13 cellular contexts compared by ENCODE assay signal in genomic region chr5:56279979-56280378, GRCh38. TPM values are rescaled to one million over a fixed set of nuclear protein-coding genes. Genes with fewer than 3 reads are reported as not detected.
A peak's percentile ranks its signal among the peaks of the same experiment; 100 is the strongest.
DNase-seq lines count a peak whose midpoint lies in the region; ATAC-seq, FAIRE-seq and TF ChIP-seq lines count a peak whose summit lies in the region.
"Had no signal": no experiment of that assay in that cellular context is flagged by ENCODE, and none has a peak within 500 bp of the region (broad histone marks: within the 10 kb centered on the region; RNA-seq: fewer than 3 reads in every experiment).

No MANE protein-coding gene starts in this region.

- POLR2A ChIA-PET in endothelial cell of umbilical vein (lab: Charles Lee): no interaction called here

- H3K9me3 Mint-ChIP-seq in T-helper 2 cell treated with Interferon-gamma antibody and Interleukin-4, amounts not matched to agents 5 μg/mL and 100 μg/mL, for 36 hours: no peaks in the 10 kb centered on the region
- no peaks in the 10 kb centered on the region for H3K9me3 Mint-ChIP-seq in effector memory CD8-positive, alpha-beta T cell
- H3K9me3 Mint-ChIP-seq: natural killer cell had no signal

- no peak overlapping the region for H3K4me3 ChIP-seq in LNCaP clone FGC (ENCODE audit: low read depth, low read length)
- no peak overlapping the region for H3K4me3 ChIP-seq in endothelial cell of umbilical vein (replicated peaks in 1 of 3; ENCODE audit: insufficient read depth in 1 of 3, low read depth in 1 of 3, low read length in 3 of 3)
- H3K4me3 ChIP-seq: cardiac muscle cell, stomach had no signal

- H3K27ac Mint-ChIP-seq in T-helper 2 cell treated with Interferon-gamma antibody and Interleukin-4, amounts not matched to agents 5 μg/mL and 100 μg/mL, for 36 hours: no peak overlapping the region
- H3K27ac Mint-ChIP-seq in effector memory CD8-positive, alpha-beta T cell: no peak overlapping the region
- H3K27ac Mint-ChIP-seq: natural killer cell had no signal

- H3K9ac ChIP-seq in endothelial cell of umbilical vein (replicated peaks; ENCODE audit: extremely low read depth, insufficient read depth, low read length): peak overlapping the region; percentile 58

- peaks cover 45% of the 10 kb centered on the region for H3K4me1 ChIP-seq in endothelial cell of umbilical vein (ENCODE audit: control insufficient read depth, extremely low read depth, insufficient read depth, low read length)

- H3K9me3 ChIP-seq in endothelial cell of umbilical vein (replicated peaks; ENCODE audit: control insufficient read depth, insufficient read depth, low read length): no peaks in the 10 kb centered on the region
- H3K9me3 ChIP-seq: stomach had no signal

- H3K9me1 ChIP-seq in endothelial cell of umbilical vein (replicated peaks; ENCODE audit: control insufficient read depth, extremely low read depth, insufficient read depth, low read length): no peaks in the 10 kb centered on the region

- no peaks in the 10 kb centered on the region for H3K27me3 Mint-ChIP-seq in T-helper 2 cell treated with Interferon-gamma antibody and Interleukin-4, amounts not matched to agents 5 μg/mL and 100 μg/mL, for 36 hours (ENCODE audit: low read depth)
- peaks cover 0 to 7% of the 10 kb centered on the region in 2 donors for H3K27me3 Mint-ChIP-seq in effector memory CD8-positive, alpha-beta T cell

- no peak for TF ChIP-seq POLR2A in endothelial cell of umbilical vein (IDR thresholded peaks at IDR 0.05; ENCODE audit: low read depth, low read length)

- no peaks in the 10 kb centered on the region for H4K20me1 ChIP-seq in endothelial cell of umbilical vein (replicated peaks; ENCODE audit: control insufficient read depth, extremely low read depth, insufficient read depth, low read length)

- H3K79me2 ChIP-seq in endothelial cell of umbilical vein (ENCODE audit: control insufficient read depth, insufficient read depth, low read length): no peaks in the 10 kb centered on the region

- CTCF ChIA-PET in endothelial cell of umbilical vein (lab: Charles Lee): interaction anchor here (1.5 to 1.7 kb wide), 2 partner anchors 9 to 558 kb away, joined by 7 read pairs; no protein-coding TSS in a partner anchor

- H3K4me2 ChIP-seq in endothelial cell of umbilical vein (ENCODE audit: insufficient read depth, low read length): peak overlapping the region; percentile 0

- intact Hi-C loops in endothelial cell of umbilical vein (cut with micrococcal nuclease): loop anchor here (1.0 to 10.0 kb wide), 4 partner anchors 70 to 539 kb away; no protein-coding TSS in a partner anchor

- H3K4me3 Mint-ChIP-seq in T-helper 2 cell treated with Interferon-gamma antibody and Interleukin-4, amounts not matched to agents 5 μg/mL and 100 μg/mL, for 36 hours: no peak overlapping the region
- no peak overlapping the region for H3K4me3 Mint-ChIP-seq in effector memory CD8-positive, alpha-beta T cell
- H3K4me3 Mint-ChIP-seq: natural killer cell had no signal

- DNase-seq in AG20443 (ENCODE audit: low spot score) (peak; percentile 71), LNCaP clone FGC (ENCODE audit: low read depth) (peak; percentile 54), endothelial cell of umbilical vein (ENCODE audit: low read depth, low spot score) (peak; percentile 80), mucosa of gallbladder (ENCODE audit: low spot score) (peak; percentile 19), NCI-H524 (lab: John Stamatoyannopoulos, UW) (no peak)
- no peak for DNase-seq in stimulated activated CD4-positive, alpha-beta T cell treated with anti-CD3 and anti-CD28 coated beads, Interleukin-12 subunit alpha, Interleukin-12 subunit beta, amount 100 ng/mL, for 4 hours
- DNase-seq in T-helper 2 cell treated with Interferon-gamma antibody and Interleukin-4, amounts not matched to agents 5 μg/mL and 100 μg/mL, for 36 hours (ENCODE audit: low spot score): no peak
- no peak for DNase-seq in effector memory CD8-positive, alpha-beta T cell
- DNase-seq: glutamatergic neuron, natural killer cell, NCI-H1105 treated with DMSO at 0.1 percent for 48 hours, stomach had no signal

- no peaks in the 10 kb centered on the region for H3K36me3 ChIP-seq in endothelial cell of umbilical vein (ENCODE audit: control insufficient read depth in 2 of 2, extremely low read depth in 1 of 2, insufficient read depth in 2 of 2, low read length in 2 of 2)
- H3K36me3 ChIP-seq: cardiac muscle cell, stomach had no signal

- no peaks in the 10 kb centered on the region for H3K27me3 ChIP-seq in endothelial cell of umbilical vein (ENCODE audit: control insufficient read depth in 2 of 2, insufficient read depth in 2 of 2, low read length in 2 of 2)
- H3K27me3 ChIP-seq: cardiac muscle cell, stomach had no signal

- TF ChIP-seq CTCF in LNCaP clone FGC (IDR thresholded peaks at IDR 0.05; ENCODE audit: control insufficient read depth, extremely low read depth, insufficient read depth): no peak
- TF ChIP-seq CTCF in endothelial cell of umbilical vein (IDR thresholded peaks at IDR 0.05; ENCODE audit: extremely low read depth in 1 of 2, insufficient read depth in 1 of 2, low read depth in 1 of 2, low read length in 2 of 2): no peak

- H3K4me1 Mint-ChIP-seq in T-helper 2 cell treated with Interferon-gamma antibody and Interleukin-4, amounts not matched to agents 5 μg/mL and 100 μg/mL, for 36 hours (ENCODE audit: low read depth): no peaks in the 10 kb centered on the region
- H3K4me1 Mint-ChIP-seq in effector memory CD8-positive, alpha-beta T cell (ENCODE audit: low read depth in 2 of 2): no peaks in the 10 kb centered on the region
- H3K4me1 Mint-ChIP-seq: natural killer cell had no signal

- no peak for ATAC-seq in effector memory CD8-positive, alpha-beta T cell (replicated peaks)
- ATAC-seq: natural killer cell had no signal

- dilution Hi-C loops in endothelial cell of umbilical vein (cut with MboI; ENCODE audit: extremely low pct_ligation_motif_present, low sequenced_read_pairs): no loop called here

- H3K36me3 Mint-ChIP-seq in T-helper 2 cell treated with Interferon-gamma antibody and Interleukin-4, amounts not matched to agents 5 μg/mL and 100 μg/mL, for 36 hours (ENCODE audit: low read depth): no peaks in the 10 kb centered on the region
- H3K36me3 Mint-ChIP-seq in effector memory CD8-positive, alpha-beta T cell (ENCODE audit: insufficient read depth): no peaks in the 10 kb centered on the region
- H3K36me3 Mint-ChIP-seq: natural killer cell had no signal

- FAIRE-seq in endothelial cell of umbilical vein (lab: Jason Lieb, UNC): peak; percentile 86

- peak overlapping the region; percentile 92 for H3K27ac ChIP-seq in endothelial cell of umbilical vein (ENCODE audit: insufficient read depth, low read depth, low read length)
- H3K27ac ChIP-seq: cardiac muscle cell, stomach had no signal

- BruUV-seq in endothelial cell of umbilical vein (replicated peaks; lab: Mats Ljungman, UMichigan): no TSS peak

- peak overlapping the region; percentile 61 for H2AFZ ChIP-seq in endothelial cell of umbilical vein (ENCODE audit: low read depth, low read length)

TF ChIP-seq in endothelial cell of umbilical vein, 7 proteins besides CTCF, POLR2A, EP300 and RAD21:
- no peak for TF ChIP-seq POLR2AphosphoS5 (IDR thresholded peaks at IDR 0.05; ENCODE audit: insufficient read depth, low read depth, low read length)
- TF ChIP-seq FOS (IDR thresholded peaks at IDR 0.05; ENCODE audit: borderline replicate concordance, insufficient read depth, low read length): peak; percentile 92
- TF ChIP-seq MYC (IDR thresholded peaks at IDR 0.05; ENCODE audit: low read depth, low read length): no peak
- peak; percentile 49 for TF ChIP-seq GATA2 (IDR thresholded peaks at IDR 0.05; ENCODE audit: insufficient read depth, insufficient read length, low read depth, low read length)
- peak; percentile 91 for TF ChIP-seq JUN (IDR thresholded peaks at IDR 0.05; ENCODE audit: borderline replicate concordance, insufficient read depth, insufficient read length, low read depth)

RNA-seq across cellular contexts. Expression of gene ANKRD55, which starts 46.8 kb away (rescaled TPM):
- total RNA-seq in endothelial cell of umbilical vein: 1.2 and 2.1 TPM in 2 replicates
- polyA plus RNA-seq in endothelial cell of umbilical vein: 1.0 and 1.4 TPM in 2 replicates
- polyA plus RNA-seq in endothelial cell of umbilical vein (2011; cell fraction: cytosol; rRNA removed): 1.4 and 1.7 TPM in 2 replicates
- polyA plus RNA-seq in endothelial cell of umbilical vein (2011; cell fraction: nucleus; rRNA removed): 0.65 and 1.1 TPM in 2 replicates
- 0.47 and 1.5 TPM in 2 replicates for polyA plus RNA-seq in endothelial cell of umbilical vein (2012)
- 1.0 and 1.1 TPM in 2 replicates for polyA minus RNA-seq in endothelial cell of umbilical vein
- polyA minus RNA-seq in endothelial cell of umbilical vein (2011; cell fraction: cytosol; rRNA and poly(A)+ RNA removed): not detected
- 0.67 and 0.91 TPM in 2 replicates for polyA minus RNA-seq in endothelial cell of umbilical vein (2011; cell fraction: nucleus; rRNA and poly(A)+ RNA removed)
- 0.20 TPM for total RNA-seq in mucosa of gallbladder
- total RNA-seq: cardiac muscle cell had no signal

Comparison
In these comparisons a context has a peak if more than half of its experiments do, and no peak if none do; other contexts are left out.
1. DNase-seq: peak in AG20443 (single experiment), LNCaP clone FGC (single experiment), endothelial cell of umbilical vein (single experiment) and mucosa of gallbladder (single experiment); none in stimulated activated CD4-positive, alpha-beta T cell treated with anti-CD3 and anti-CD28 coated beads, Interleukin-12 subunit alpha, Interleukin-12 subunit beta, amount 100 ng/mL, for 4 hours (single experiment), NCI-H524 (0 of 2), T-helper 2 cell treated with Interferon-gamma antibody and Interleukin-4, amounts not matched to agents 5 μg/mL and 100 μg/mL, for 36 hours (single experiment) and effector memory CD8-positive, alpha-beta T cell (0 of 3).